In the genomic region with DNA sequence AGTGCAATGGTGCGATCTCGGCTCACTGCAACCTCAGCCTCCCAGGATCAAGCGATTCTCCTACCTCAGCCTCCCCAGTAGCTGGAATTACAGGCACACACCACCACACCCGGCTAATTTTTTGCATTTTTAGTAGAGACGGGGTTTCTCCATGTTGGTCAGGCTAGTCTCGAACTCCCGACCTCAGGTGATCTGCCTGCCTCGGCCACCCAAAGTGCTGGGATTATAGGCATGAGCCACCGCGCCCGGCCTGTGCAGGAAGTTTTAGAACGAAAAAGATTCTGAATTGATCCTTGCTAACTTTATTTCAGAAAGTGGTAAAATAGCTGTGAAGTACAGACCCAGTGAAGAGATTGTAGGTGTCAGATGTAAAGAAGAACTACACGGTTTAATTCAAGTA, we compare ENCODE assay signal across 11 cellular contexts. TPM values are rescaled to one million over a fixed set of nuclear protein-coding genes. Genes with fewer than 3 reads are reported as not detected.
A peak's percentile ranks its signal among the peaks of the same experiment; 100 is the strongest.
DNase-seq lines count a peak whose midpoint lies in the region; ATAC-seq and TF ChIP-seq lines count a peak whose summit lies in the region.
"Not testable (repeated sequence)": the region's sequence is repeated elsewhere in the genome, so short reads cannot be mapped to it uniquely, and the experiment has no call there.
"Had no signal": no experiment of that assay in that cellular context is flagged by ENCODE, and none has a peak within 500 bp of the region (broad histone marks: within the 10 kb centered on the region; RNA-seq: fewer than 3 reads in every experiment).

No MANE protein-coding gene starts in this region.

- H3K23me2 ChIP-seq in H9 (ENCODE audit: insufficient read length, low read depth, low read length, poor library complexity, severe bottlenecking), result not testable (repeated sequence)

- in situ Hi-C loops in mammary epithelial cell (cut with MboI; ENCODE audit: low sequenced_read_pairs in 2 of 2), result not testable (repeated sequence)

- not testable (repeated sequence) for H3K79me1 ChIP-seq in H9 (ENCODE audit: insufficient read depth, low read depth, low read length, poor library complexity, severe bottlenecking)

- no CpG with 5 or more reads among the region's 13 CpGs for WGBS in H9 (ENCODE audit: extremely low coverage, insufficient read length, low lambda C conversion rate)
- 91% methylated on average over 11 of the region's 13 CpGs for WGBS in mammary epithelial cell (ENCODE audit: low coverage, missing lambda C conversion rate)
- 75 to 84% (median 80%) methylated on average over 13 of the region's 13 CpGs for WGBS in psoas muscle, 3 donors

- not testable (repeated sequence) for H2AFZ ChIP-seq in H9 (ENCODE audit: low read length)
- peak overlapping the region; percentile 65 for H2AFZ ChIP-seq in mammary epithelial cell (ENCODE audit: low read depth, low read length)

- H2BK15ac ChIP-seq in H9 (ENCODE audit: low read depth, low read length), result not testable (repeated sequence)

- H3K4me1 Mint-ChIP-seq in H9, result not testable (repeated sequence)
- peaks cover 17% of the 10 kb centered on the region for H3K4me1 Mint-ChIP-seq in activated naive CD8-positive, alpha-beta T cell (ENCODE audit: low read depth)
- H3K4me1 Mint-ChIP-seq in naive thymus-derived CD4-positive, alpha-beta T cell, result peaks cover 0 to 16% (median 6%) of the 10 kb centered on the region in 7 donors

- not testable (repeated sequence) for H3K27ac Mint-ChIP-seq in H9; activated naive CD8-positive, alpha-beta T cell
- peak overlapping the region in 1 of 9 donors; percentile 32 for H3K27ac Mint-ChIP-seq in naive thymus-derived CD4-positive, alpha-beta T cell

- H4K20me1 ChIP-seq in H9 (ENCODE audit: control insufficient read depth, insufficient read depth, insufficient read length); mammary epithelial cell (ENCODE audit: insufficient read depth, low read length): not testable (repeated sequence)

- H3K4ac ChIP-seq in H9 (ENCODE audit: low read depth, low read length), result not testable (repeated sequence)

- ATAC-seq in naive thymus-derived CD4-positive, alpha-beta T cell; psoas muscle: not testable (repeated sequence)

- not testable (repeated sequence) for H3K18ac ChIP-seq in H9 (ENCODE audit: insufficient read length, low read depth, low read length)

- not testable (repeated sequence) for H4K8ac ChIP-seq in H9 (replicated peaks; ENCODE audit: insufficient read length, low read depth, low read length)

- not testable (repeated sequence) for H3K27ac ChIP-seq in H9 (ENCODE audit: insufficient read length, low read depth, low read length); mammary epithelial cell (ENCODE audit: insufficient read depth, low read depth, low read length); naive thymus-derived CD4-positive, alpha-beta T cell (ENCODE audit: low read depth, low read length); psoas muscle
- H3K27ac ChIP-seq in SK-N-MC, result 0 out of 2 replicates have a peak overlapping the region, but pooled peaks have one; percentile 36
- H3K27ac ChIP-seq in left ventricle myocardium inferior (replicated peaks), result peak overlapping the region; percentile 16

- dilution Hi-C loops in mammary epithelial cell (cut with HindIII; ENCODE audit: low sequenced_read_pairs), result not testable (repeated sequence)

- CTCF ChIA-PET in mammary epithelial cell (lab: Charles Lee; ENCODE audit: low non-redundant PET); naive thymus-derived CD4-positive, alpha-beta T cell (lab: Charles Lee): not testable (repeated sequence)

- H3K4me2 ChIP-seq in H9 (ENCODE audit: insufficient read depth, insufficient read length, low read length), result peak overlapping the region; percentile 50
- H3K4me2 ChIP-seq in mammary epithelial cell (ENCODE audit: insufficient read depth, low read depth, low read length), result not testable (repeated sequence)

- H2BK5ac ChIP-seq in H9 (ENCODE audit: insufficient read length, low read length), result not testable (repeated sequence)

- not testable (repeated sequence) for H3K27me3 ChIP-seq in H9 (ENCODE audit: insufficient read depth, low read length); mammary epithelial cell (ENCODE audit: insufficient read depth, low read length); left ventricle myocardium inferior (ENCODE audit: low read depth); naive thymus-derived CD4-positive, alpha-beta T cell (ENCODE audit: control insufficient read depth in 2 of 2, insufficient read depth in 2 of 2, low read length in 2 of 2); psoas muscle (ENCODE audit: insufficient read depth in 3 of 3, low read length in 2 of 3)

- TF ChIP-seq CTCF in H9 (conservative IDR thresholded peaks at IDR 0.05); mammary epithelial cell (conservative IDR thresholded peaks at IDR 0.05 in 1 of 2, IDR thresholded peaks at IDR 0.05 in 1 of 2; ENCODE audit: extremely low read depth in 1 of 2, insufficient read depth in 1 of 2, low read depth in 1 of 2, low read length in 2 of 2); left ventricle myocardium inferior (IDR thresholded peaks at IDR 0.05; ENCODE audit: borderline replicate concordance); psoas muscle (IDR thresholded peaks at IDR 0.05): not testable (repeated sequence)

- H3K14ac ChIP-seq in H9 (ENCODE audit: insufficient read depth, low read length), result not testable (repeated sequence)

- H4K91ac ChIP-seq in H9 (ENCODE audit: insufficient read length, low read depth, low read length), result not testable (repeated sequence)

- not testable (repeated sequence) for H2BK120ac ChIP-seq in H9 (ENCODE audit: low read depth, low read length, poor library complexity, severe bottlenecking)

- not testable (repeated sequence) for H3T11ph ChIP-seq in H9 (ENCODE audit: low read length)

- H4K5ac ChIP-seq in H9 (ENCODE audit: insufficient read length, low read depth, low read length), result not testable (repeated sequence)

- not testable (repeated sequence) for DNase-seq in H9; SK-N-MC (ENCODE audit: low read depth, low spot score); mammary epithelial cell; left ventricle myocardium inferior; naive thymus-derived CD4-positive, alpha-beta T cell; psoas muscle

- H2AK5ac ChIP-seq in H9 (ENCODE audit: insufficient read length, low read length), result not testable (repeated sequence)

- intact Hi-C loops in mammary epithelial cell (cut with micrococcal nuclease); left ventricle myocardium inferior (cut with micrococcal nuclease); naive thymus-derived CD4-positive, alpha-beta T cell (cut with micrococcal nuclease); psoas muscle (cut with DNase I): not testable (repeated sequence)

- H3K9ac ChIP-seq in H9 (ENCODE audit: extremely low read depth, insufficient read length, low read length); SK-N-MC (ENCODE audit: insufficient read length); mammary epithelial cell (ENCODE audit: insufficient read depth, low read length): not testable (repeated sequence)

- H3K4me3 ChIP-seq in SK-N-MC; mammary epithelial cell (replicated peaks in 1 of 3; ENCODE audit: insufficient read depth in 1 of 3, low read depth in 2 of 3, low read length in 3 of 3); naive thymus-derived CD4-positive, alpha-beta T cell (ENCODE audit: low read length): not testable (repeated sequence)
- peak overlapping the region; percentile 71 for H3K4me3 ChIP-seq in left ventricle myocardium inferior
- peak overlapping the region; percentile 64 for H3K4me3 ChIP-seq in psoas muscle

- not testable (repeated sequence) for H3K9me3 Mint-ChIP-seq in H9; activated naive CD8-positive, alpha-beta T cell (ENCODE audit: low read depth); naive thymus-derived CD4-positive, alpha-beta T cell

- not testable (repeated sequence) for H2BK20ac ChIP-seq in H9 (ENCODE audit: low read depth, low read length, poor library complexity, severe bottlenecking)

- H3K56ac ChIP-seq in H9 (ENCODE audit: insufficient read length, low read depth, low read length), result not testable (repeated sequence)

- not testable (repeated sequence) for H2BK12ac ChIP-seq in H9 (ENCODE audit: insufficient read length, low read depth, low read length)

- not testable (repeated sequence) for H3K23ac ChIP-seq in H9 (ENCODE audit: insufficient read length, low read depth, low read length)

- H3K27me3 Mint-ChIP-seq in H9 (ENCODE audit: low read depth), result peaks cover 38% of the 10 kb centered on the region
- not testable (repeated sequence) for H3K27me3 Mint-ChIP-seq in activated naive CD8-positive, alpha-beta T cell
- peaks cover 0 to 27% (median 5%) of the 10 kb centered on the region in 5 donors for H3K27me3 Mint-ChIP-seq in naive thymus-derived CD4-positive, alpha-beta T cell

- peak overlapping the region; percentile 70 to 79; a peak in 4 of 5 replicates for H3K4me3 Mint-ChIP-seq in H9
- peak overlapping the region; percentile 56 for H3K4me3 Mint-ChIP-seq in activated naive CD8-positive, alpha-beta T cell
- H3K4me3 Mint-ChIP-seq in naive thymus-derived CD4-positive, alpha-beta T cell, result peak overlapping the region in 7 of 10 donors; percentile 58 to 69 (median 64)

- not testable (repeated sequence) for H3K4me1 ChIP-seq in H9 (ENCODE audit: insufficient read depth, low read length); mammary epithelial cell (ENCODE audit: insufficient read depth, low read length); naive thymus-derived CD4-positive, alpha-beta T cell (ENCODE audit: control insufficient read depth in 2 of 2, insufficient read depth in 2 of 2, low read length in 2 of 2); psoas muscle
- peaks cover 18% of the 10 kb centered on the region for H3K4me1 ChIP-seq in left ventricle myocardium inferior

- H3K9me3 ChIP-seq in H9 (ENCODE audit: control insufficient read depth, low read depth, low read length); SK-N-MC (ENCODE audit: low read depth, low read length); mammary epithelial cell (replicated peaks; ENCODE audit: insufficient read depth, low read length); left ventricle myocardium inferior (replicated peaks); naive thymus-derived CD4-positive, alpha-beta T cell (ENCODE audit: control insufficient read depth in 2 of 3, low read length in 3 of 3); psoas muscle: not testable (repeated sequence)

- not testable (repeated sequence) for H3K36me3 Mint-ChIP-seq in H9 (ENCODE audit: insufficient read depth in 1 of 3, low read depth in 3 of 3); activated naive CD8-positive, alpha-beta T cell; naive thymus-derived CD4-positive, alpha-beta T cell

- H3K79me2 ChIP-seq in H9 (ENCODE audit: insufficient read depth, low read length); mammary epithelial cell (ENCODE audit: insufficient read depth, low read length): not testable (repeated sequence)

- not testable (repeated sequence) for H3K36me3 ChIP-seq in SK-N-MC (ENCODE audit: insufficient read depth, low read length); mammary epithelial cell (ENCODE audit: insufficient read depth, low read length); left ventricle myocardium inferior; naive thymus-derived CD4-positive, alpha-beta T cell (ENCODE audit: control insufficient read depth in 2 of 3, insufficient read depth in 3 of 3, low read length in 3 of 3); psoas muscle (ENCODE audit: insufficient read depth in 1 of 2, low read depth in 1 of 2)

- BruUV-seq in mammary epithelial cell (replicated peaks; lab: Mats Ljungman, UMichigan), result not testable (repeated sequence)

- POLR2A ChIA-PET in naive thymus-derived CD4-positive, alpha-beta T cell (lab: Charles Lee), result not testable (repeated sequence)

RNA-seq across cellular contexts. Expression of gene FBXO47, which starts 59.1 kb away (rescaled TPM):
- total RNA-seq in H9 (2021) (not detected in 2 replicates), mammary epithelial cell (not detected), left ventricle myocardium inferior (not detected), psoas muscle (not detected)
- polyA plus RNA-seq in mammary epithelial cell (not detected), psoas muscle (under 1 TPM in 1 of 3 donors, not detected in 2; 0.03 TPM)
- not detected for polyA minus RNA-seq in mammary epithelial cell
- not detected for total RNA-seq in naive thymus-derived CD4-positive, alpha-beta T cell
- not detected for polyA plus RNA-seq in naive thymus-derived CD4-positive, alpha-beta T cell
- total RNA-seq: A673, GM12878, H7, HepG2 had no signal
- polyA plus RNA-seq: HepG2 had no signal
